ENCODE assay signal across 1 cellular context in the genomic region with DNA sequence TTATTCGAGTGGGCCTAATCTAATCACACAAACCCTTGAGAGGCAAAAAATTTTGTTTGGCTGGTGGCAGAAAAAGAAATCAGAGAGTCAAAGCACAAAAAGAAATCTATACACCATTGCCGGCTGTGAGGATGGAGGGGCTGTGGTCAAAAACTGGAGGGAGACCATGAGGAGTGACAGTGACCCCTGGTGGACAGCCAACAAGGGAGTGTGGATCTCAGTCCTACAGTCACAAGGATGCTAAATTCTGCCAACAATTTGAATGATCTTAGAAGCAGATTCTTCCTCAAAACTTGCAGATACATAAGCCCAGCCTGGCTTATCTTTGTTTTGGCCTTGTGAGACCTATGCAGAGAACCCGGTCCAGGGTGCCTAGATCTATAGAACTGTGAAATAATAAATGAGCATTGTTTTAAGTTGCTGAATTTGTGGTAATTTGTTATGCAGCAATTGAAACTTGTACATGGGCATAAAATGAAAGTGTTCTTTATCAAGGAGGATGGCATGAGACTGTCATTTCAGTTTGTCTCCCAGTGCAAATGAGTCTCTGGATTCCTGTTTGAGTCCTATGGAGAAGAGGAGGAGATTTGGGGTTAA.
TF ChIP-seq lines count a peak whose summit lies in the region.

No MANE protein-coding gene starts in this region.

TF ChIP-seq in HCT116, 20 proteins besides CTCF, POLR2A, EP300 and RAD21 (continued from another document):
- TF ChIP-seq, protein P1, sequence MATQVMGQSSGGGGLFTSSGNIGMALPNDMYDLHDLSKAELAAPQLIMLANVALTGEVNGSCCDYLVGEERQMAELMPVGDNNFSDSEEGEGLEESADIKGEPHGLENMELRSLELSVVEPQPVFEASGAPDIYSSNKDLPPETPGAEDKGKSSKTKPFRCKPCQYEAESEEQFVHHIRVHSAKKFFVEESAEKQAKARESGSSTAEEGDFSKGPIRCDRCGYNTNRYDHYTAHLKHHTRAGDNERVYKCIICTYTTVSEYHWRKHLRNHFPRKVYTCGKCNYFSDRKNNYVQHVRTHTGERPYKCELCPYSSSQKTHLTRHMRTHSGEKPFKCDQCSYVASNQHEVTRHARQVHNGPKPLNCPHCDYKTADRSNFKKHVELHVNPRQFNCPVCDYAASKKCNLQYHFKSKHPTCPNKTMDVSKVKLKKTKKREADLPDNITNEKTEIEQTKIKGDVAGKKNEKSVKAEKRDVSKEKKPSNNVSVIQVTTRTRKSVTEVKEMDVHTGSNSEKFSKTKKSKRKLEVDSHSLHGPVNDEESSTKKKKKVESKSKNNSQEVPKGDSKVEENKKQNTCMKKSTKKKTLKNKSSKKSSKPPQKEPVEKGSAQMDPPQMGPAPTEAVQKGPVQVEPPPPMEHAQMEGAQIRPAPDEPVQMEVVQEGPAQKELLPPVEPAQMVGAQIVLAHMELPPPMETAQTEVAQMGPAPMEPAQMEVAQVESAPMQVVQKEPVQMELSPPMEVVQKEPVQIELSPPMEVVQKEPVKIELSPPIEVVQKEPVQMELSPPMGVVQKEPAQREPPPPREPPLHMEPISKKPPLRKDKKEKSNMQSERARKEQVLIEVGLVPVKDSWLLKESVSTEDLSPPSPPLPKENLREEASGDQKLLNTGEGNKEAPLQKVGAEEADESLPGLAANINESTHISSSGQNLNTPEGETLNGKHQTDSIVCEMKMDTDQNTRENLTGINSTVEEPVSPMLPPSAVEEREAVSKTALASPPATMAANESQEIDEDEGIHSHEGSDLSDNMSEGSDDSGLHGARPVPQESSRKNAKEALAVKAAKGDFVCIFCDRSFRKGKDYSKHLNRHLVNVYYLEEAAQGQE (IDR thresholded peaks at IDR 0.05; ENCODE audit: low read depth): no peak
TF ChIP-seq in HCT116: peak in this region for 1.
